Comparison of ENCODE assay signal across 10 cellular contexts in genomic region chr19:18931316-18932162, GRCh38. TPM values are rescaled to one million over a fixed set of nuclear protein-coding genes. Genes with fewer than 3 reads are reported as not detected.
"Had no signal": no experiment of that assay in that cellular context is flagged by ENCODE, and none has a peak within 500 bp of the region (broad histone marks: within the 10 kb centered on the region; RNA-seq: fewer than 3 reads in every experiment).

No MANE protein-coding gene starts in this region.

- H3K4me3 ChIP-seq: ascending aorta, lung, mucosa of descending colon, psoas muscle had no signal

- H3K9me3 ChIP-seq: ascending aorta, mucosa of descending colon, psoas muscle, tibial nerve had no signal

- H3K36me3 Mint-ChIP-seq: activated naive CD8-positive, alpha-beta T cell treated with anti-CD3 and anti-CD28 coated beads, Interleukin-2, amount 10 ng/mL, durations not matched to agents 7 days and 5 days had no signal

- H3K4me1 ChIP-seq: ascending aorta, psoas muscle had no signal

- H3K27ac Mint-ChIP-seq: activated naive CD8-positive, alpha-beta T cell treated with anti-CD3 and anti-CD28 coated beads, Interleukin-2, amount 10 ng/mL, durations not matched to agents 7 days and 5 days; activated T-cell treated with anti-CD3 and anti-CD28 coated beads, Interleukin-2, amount 50 U/mL, for 72 hours had no signal

- H3K27ac ChIP-seq: epithelial cell of prostate, psoas muscle had no signal

- H3K27me3 ChIP-seq: ascending aorta, tibial nerve had no signal

- H3K9me3 Mint-ChIP-seq: activated naive CD8-positive, alpha-beta T cell treated with anti-CD3 and anti-CD28 coated beads, Interleukin-2, amount 10 ng/mL, durations not matched to agents 7 days and 5 days; activated T-cell treated with anti-CD3 and anti-CD28 coated beads, Interleukin-2, amount 50 U/mL, for 72 hours; naive thymus-derived CD8-positive, alpha-beta T cell had no signal

- FAIRE-seq: bronchial epithelial cell had no signal

RNA-seq across cellular contexts. Expression of gene HOMER3, which starts 9.5 kb away (rescaled TPM):
- polyA plus RNA-seq: naive thymus-derived CD8-positive, alpha-beta T cell had no signal

RNA-seq across cellular contexts. Expression of gene CERS1, which starts 35.6 kb away (rescaled TPM):
- total RNA-seq: activated naive CD8-positive, alpha-beta T cell treated with anti-CD3 and anti-CD28 coated beads, Interleukin-2, amount 10 ng/mL, durations not matched to agents 7 days and 5 days; activated T-cell treated with anti-CD3 and anti-CD28 coated beads, Interleukin-2, amount 50 U/mL, for 72 hours; ascending aorta; naive thymus-derived CD8-positive, alpha-beta T cell had no signal
- polyA plus RNA-seq: naive thymus-derived CD8-positive, alpha-beta T cell had no signal
